Comparison of ENCODE assay signal across 8 cellular contexts in genomic region chr5:138354387-138354786, GRCh38.
DNase-seq lines count a peak whose midpoint lies in the region; TF ChIP-seq lines count a peak whose summit lies in the region.

No MANE protein-coding gene starts in this region.

- in situ Hi-C loops in ACHN (cut with HindIII; ENCODE audit: low pct_ligation_motif_present, low pct_unique_long_range_greater_than_20kb, low sequenced_read_pairs), result no loop called here

- peak overlapping the region; percentile 94 to 100 (median 98) for H3K27ac ChIP-seq in BLaER1 treated with 17β-estradiol and CSF1 and Interleukin-3, amounts not matched to agents 10 nM and 100 nM
- H3K27ac ChIP-seq in coronary artery, result peak overlapping the region in 1 of 2 donors; percentile 99

- H3K4me1 ChIP-seq in BLaER1 treated with 17β-estradiol and CSF1 and Interleukin-3, amounts not matched to agents 10 nM and 100 nM, result peaks cover 18 to 41% (median 27%) of the 10 kb centered on the region in 10 experiments
- peaks cover 32% of the 10 kb centered on the region for H3K4me1 ChIP-seq in Loucy (ENCODE audit: insufficient read depth, low read length, poor library complexity, severe bottlenecking)

- peak overlapping the region; percentile 97 to 100 (median 99) for H3K9ac ChIP-seq in BLaER1 treated with 17β-estradiol and CSF1 and Interleukin-3, amounts not matched to agents 10 nM and 100 nM
- H3K9ac ChIP-seq in Loucy (ENCODE audit: low read depth, low read length, poor library complexity, severe bottlenecking), result peak overlapping the region; percentile 97

- H3K4me2 ChIP-seq in BLaER1 treated with 17β-estradiol and CSF1 and Interleukin-3, amounts not matched to agents 10 nM and 100 nM, result peak overlapping the region; percentile 83 to 100 (median 91)
- H3K4me2 ChIP-seq in Loucy (ENCODE audit: low read depth, low read length, poor library complexity, severe bottlenecking), result peak overlapping the region; percentile 91

- peak overlapping the region; percentile 92 to 100 (median 98) for H3K4me3 Mint-ChIP-seq in nephron

- peaks cover 64% of the 10 kb centered on the region for H3K79me2 ChIP-seq in Loucy (ENCODE audit: insufficient read depth, low read length)

- peaks cover 23% of the 10 kb centered on the region for H3K36me3 Mint-ChIP-seq in nephron (ENCODE audit: low read depth)

- no peak overlapping the region for H2AFZ ChIP-seq in Loucy (ENCODE audit: low read length)

- peak overlapping the region; percentile 86 to 97 (median 90) for H3K4me3 ChIP-seq in BLaER1 treated with 17β-estradiol and CSF1 and Interleukin-3, amounts not matched to agents 10 nM and 100 nM
- peak overlapping the region; percentile 98 for H3K4me3 ChIP-seq in Loucy (ENCODE audit: low read length, poor library complexity, severe bottlenecking)
- H3K4me3 ChIP-seq in coronary artery, result peak overlapping the region; percentile 98

- peaks cover 4 to 69% (median 44%) of the 10 kb centered on the region in 11 experiments; a peak in 19 of 22 replicates for H4K20me1 ChIP-seq in BLaER1 treated with 17β-estradiol and CSF1 and Interleukin-3, amounts not matched to agents 10 nM and 100 nM
- H4K20me1 ChIP-seq in Loucy (ENCODE audit: insufficient read depth, low read length, poor library complexity, severe bottlenecking), result peaks cover 43% of the 10 kb centered on the region

- DNase-seq in coronary artery (ENCODE audit: low spot score), result no peak
- no peak for DNase-seq in NK-92 (lab: John Stamatoyannopoulos, UW; ENCODE audit: unreplicated experiment)
- no peak for DNase-seq in CD1c-positive myeloid dendritic cell (ENCODE audit: extremely low spot score)
- no peak for DNase-seq in ACHN
- no peak for DNase-seq in NCI-H524 treated with DMSO at 0.1 percent for 48 hours (lab: John Stamatoyannopoulos, UW)

- peaks cover 13 to 61% (median 49%) of the 10 kb centered on the region in 11 experiments for H3K36me3 ChIP-seq in BLaER1 treated with 17β-estradiol and CSF1 and Interleukin-3, amounts not matched to agents 10 nM and 100 nM
- H3K36me3 ChIP-seq in Loucy (ENCODE audit: insufficient read depth, low read length), result no peaks in the 10 kb centered on the region

- H3K27me3 ChIP-seq in BLaER1 treated with 17β-estradiol and CSF1 and Interleukin-3, amounts not matched to agents 10 nM and 100 nM, result no peaks in the 10 kb centered on the region
- no peaks in the 10 kb centered on the region for H3K27me3 ChIP-seq in Loucy (ENCODE audit: insufficient read depth, low read length, poor library complexity, severe bottlenecking)

- H3K9me2 ChIP-seq in Loucy (replicated peaks; ENCODE audit: low read depth, low read length), result no peaks in the 10 kb centered on the region

- peaks cover 30% of the 10 kb centered on the region for H3K4me1 Mint-ChIP-seq in nephron

- no peaks in the 10 kb centered on the region for H3K27me3 Mint-ChIP-seq in nephron (ENCODE audit: low read depth)

- TF ChIP-seq CTCF in Loucy (conservative IDR thresholded peaks at IDR 0.05; ENCODE audit: low read length) (no peak), coronary artery (IDR thresholded peaks at IDR 0.05) (no peak), nephron (IDR thresholded peaks at IDR 0.05; ENCODE audit: unreplicated experiment in 3 of 3) (no peak)

- H3K27ac Mint-ChIP-seq in nephron, result peak overlapping the region; percentile 97 to 99 (median 99)

- peaks cover 10 to 34% (median 18%) of the 10 kb centered on the region in 11 experiments for H3K9me3 ChIP-seq in BLaER1 treated with 17β-estradiol and CSF1 and Interleukin-3, amounts not matched to agents 10 nM and 100 nM (replicated peaks in 1 of 11)
- H3K9me3 ChIP-seq in Loucy (ENCODE audit: insufficient read depth, low read depth, low read length), result no peaks in the 10 kb centered on the region

- no peaks in the 10 kb centered on the region for H3F3A ChIP-seq in Loucy (ENCODE audit: low read depth)

- H3K9me3 Mint-ChIP-seq in nephron, result peaks cover 10% of the 10 kb centered on the region
